10 cellular contexts compared by ENCODE assay signal in the genomic region with DNA sequence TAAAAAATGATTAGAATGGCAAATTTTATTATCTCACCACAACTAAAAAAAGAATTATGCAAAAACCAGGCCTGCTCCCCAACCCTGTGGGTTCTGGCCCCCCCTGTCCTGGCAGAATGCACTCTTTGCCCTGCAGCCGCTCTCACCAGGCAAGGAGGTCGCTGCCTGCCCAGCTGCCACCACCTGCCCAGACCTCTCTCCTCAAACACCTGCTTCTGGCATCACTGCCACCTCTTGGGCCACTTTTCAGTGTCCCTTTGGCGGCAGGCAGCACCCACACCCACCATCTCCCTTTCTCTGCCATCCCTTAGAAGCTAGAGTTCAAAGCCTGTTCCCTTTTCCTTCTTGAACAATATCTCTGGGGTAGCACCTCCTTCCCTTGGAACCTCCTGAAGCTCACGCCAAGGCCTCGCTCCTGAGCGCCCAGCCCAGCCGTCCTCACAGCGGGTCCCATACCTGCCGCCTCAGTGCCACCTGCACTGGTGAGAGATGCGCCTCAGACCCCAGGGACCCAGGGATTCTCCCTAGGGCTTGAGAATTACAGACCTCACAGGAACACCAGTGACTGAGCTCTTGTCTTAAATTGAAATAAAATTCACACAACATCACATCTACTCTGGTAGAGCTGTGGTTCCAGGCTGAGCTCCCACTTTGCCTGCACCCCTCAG. TPM values are rescaled to one million over a fixed set of nuclear protein-coding genes. Genes with fewer than 3 reads are reported as not detected.
DNase-seq lines count a peak whose midpoint lies in the region; ATAC-seq and TF ChIP-seq lines count a peak whose summit lies in the region.
"Had no signal": no experiment of that assay in that cellular context is flagged by ENCODE, and none has a peak within 500 bp of the region (broad histone marks: within the 10 kb centered on the region; RNA-seq: fewer than 3 reads in every experiment).

No MANE protein-coding gene starts in this region.

- H3K27me3 ChIP-seq in GM23248 (replicated peaks; ENCODE audit: insufficient read depth): no peaks in the 10 kb centered on the region
- no peaks in the 10 kb centered on the region for H3K27me3 ChIP-seq in naive thymus-derived CD4-positive, alpha-beta T cell (ENCODE audit: control insufficient read depth in 2 of 2, insufficient read depth in 2 of 2, low read length in 2 of 2)

- peaks cover 19% of the 10 kb centered on the region for H3K4me1 Mint-ChIP-seq in activated T-helper 17 cell treated with anti-CD3 and anti-CD28 coated beads, Interleukin-2, amount 50 U/mL, for 72 hours
- H3K4me1 Mint-ChIP-seq in naive thymus-derived CD4-positive, alpha-beta T cell: peaks cover 19 to 44% (median 36%) of the 10 kb centered on the region in 7 donors

- H3K4me3 Mint-ChIP-seq in activated T-helper 17 cell treated with anti-CD3 and anti-CD28 coated beads, Interleukin-2, amount 50 U/mL, for 72 hours: peak overlapping the region; percentile 45
- H3K4me3 Mint-ChIP-seq in naive thymus-derived CD4-positive, alpha-beta T cell: peak overlapping the region in 6 of 10 donors; percentile 39 to 69 (median 54)

- no peaks in the 10 kb centered on the region for H3K9me3 ChIP-seq in GM23248 (ENCODE audit: low read depth)
- no peaks in the 10 kb centered on the region for H3K9me3 ChIP-seq in naive thymus-derived CD4-positive, alpha-beta T cell (ENCODE audit: control insufficient read depth in 2 of 3, low read length in 3 of 3)

- H3K9me3 Mint-ChIP-seq in activated T-helper 17 cell treated with anti-CD3 and anti-CD28 coated beads, Interleukin-2, amount 50 U/mL, for 72 hours: no peaks in the 10 kb centered on the region
- H3K9me3 Mint-ChIP-seq in naive thymus-derived CD4-positive, alpha-beta T cell: peaks cover 0 to 3% (median 0%) of the 10 kb centered on the region in 11 donors

- H3K9ac ChIP-seq in GM23248: no peak overlapping the region

- no peaks in the 10 kb centered on the region for H3K4me1 ChIP-seq in GM23248 (ENCODE audit: insufficient read depth)
- peaks cover 0 to 16% of the 10 kb centered on the region in 2 donors for H3K4me1 ChIP-seq in naive thymus-derived CD4-positive, alpha-beta T cell (ENCODE audit: control insufficient read depth in 2 of 2, insufficient read depth in 2 of 2, low read length in 2 of 2)

- ATAC-seq in activated T-helper 17 cell treated with anti-CD3 and anti-CD28 coated beads, Interleukin-2, amount 50 U/mL, for 72 hours (replicated peaks): no peak
- no peak for ATAC-seq in naive thymus-derived CD4-positive, alpha-beta T cell
- no peak for ATAC-seq in GM18505 (IDR thresholded peaks at IDR 0.05; ENCODE audit: unreplicated experiment)

- H3K27ac Mint-ChIP-seq in activated T-helper 17 cell treated with anti-CD3 and anti-CD28 coated beads, Interleukin-2, amount 50 U/mL, for 72 hours: peak overlapping the region; percentile 90
- peak overlapping the region; percentile 88 to 96 (median 93) for H3K27ac Mint-ChIP-seq in naive thymus-derived CD4-positive, alpha-beta T cell

- peaks cover 39% of the 10 kb centered on the region for H3F3A ChIP-seq in GM23248 (ENCODE audit: insufficient read depth)

- intact Hi-C loops in naive thymus-derived CD4-positive, alpha-beta T cell (cut with micrococcal nuclease): loop anchor here in 1 of 2 donors (2.0 kb wide), 1 partner anchor 14 kb away; no protein-coding TSS in a partner anchor

- no peaks in the 10 kb centered on the region; the same call in 1 of the 2 replicates for H3K79me2 ChIP-seq in GM23248 (ENCODE audit: insufficient read depth)

- peaks cover 13% of the 10 kb centered on the region for H3K36me3 ChIP-seq in GM23248 (ENCODE audit: low read depth)
- H3K36me3 ChIP-seq in naive thymus-derived CD4-positive, alpha-beta T cell (ENCODE audit: control insufficient read depth in 2 of 3, insufficient read depth in 3 of 3, low read length in 3 of 3): peaks cover 0 to 84% (median 23%) of the 10 kb centered on the region in 3 experiments

- 92% methylated on average over 10 of the region's 10 CpGs for WGBS in GM23248 (ENCODE audit: low coverage in 1 of 2, low lambda C conversion rate in 2 of 2, missing lambda C conversion rate in 2 of 2), 2 experiments

- H3K4me2 ChIP-seq in GM23248 (ENCODE audit: unreplicated experiment): no peak overlapping the region

- TF ChIP-seq POLR2A in GM18505 (IDR thresholded peaks at IDR 0.05; ENCODE audit: borderline replicate concordance, extremely low read depth, insufficient read depth, insufficient read length): no peak

- H3K4me3 ChIP-seq in GM23248: no peak overlapping the region
- no peak overlapping the region for H3K4me3 ChIP-seq in naive thymus-derived CD4-positive, alpha-beta T cell (ENCODE audit: low read length)

- peak; percentile 57 for DNase-seq in GM10248 (ENCODE audit: extremely low spot score)
- DNase-seq in GM23248: no peak
- no peak for DNase-seq in naive thymus-derived CD4-positive, alpha-beta T cell
- DNase-seq in activated gamma-delta T cell treated with Interleukin-2 at 50 U/mL for 16 hours: no peak
- no peak for DNase-seq in NCI-H128 (lab: John Stamatoyannopoulos, UW; ENCODE audit: unreplicated experiment)
- no peak for DNase-seq in 8988T
- DNase-seq: amniotic stem cell, mesendoderm had no signal

- no peaks in the 10 kb centered on the region for H4K20me1 ChIP-seq in GM23248 (ENCODE audit: insufficient read depth)

- CTCF ChIA-PET in GM10248 (lab: Yijun Ruan, JAX): interaction anchor here (0.9 to 3.2 kb wide), 8 partner anchors 10 to 110 kb away, joined by 3 to 36 read pairs (median 3); no protein-coding TSS in a partner anchor
- CTCF ChIA-PET in naive thymus-derived CD4-positive, alpha-beta T cell (lab: Charles Lee): interaction anchor here (0.6 to 1.4 kb wide), 4 partner anchors 22 to 640 kb away, joined by 3 to 6 read pairs (median 4); no protein-coding TSS in a partner anchor

- H2AFZ ChIP-seq in GM23248: no peak overlapping the region

- H3K9me2 ChIP-seq in GM23248 (ENCODE audit: insufficient read depth): no peaks in the 10 kb centered on the region

- POLR2A ChIA-PET in GM10248 (lab: Yijun Ruan, JAX): interaction anchor here (1.3 kb wide), 1 partner anchor 22 kb away, joined by 4 read pairs; no protein-coding TSS in a partner anchor
- POLR2A ChIA-PET in naive thymus-derived CD4-positive, alpha-beta T cell (lab: Charles Lee): interaction anchor here (0.6 to 1.0 kb wide), 5 partner anchors 16 to 75 kb away, joined by 3 to 4 read pairs (median 3); no protein-coding TSS in a partner anchor

- peak overlapping the region; percentile 30 for H3K27ac ChIP-seq in GM23248
- peak overlapping the region; percentile 56 for H3K27ac ChIP-seq in naive thymus-derived CD4-positive, alpha-beta T cell (ENCODE audit: low read depth, low read length)

- peaks cover 59% of the 10 kb centered on the region for H3K36me3 Mint-ChIP-seq in activated T-helper 17 cell treated with anti-CD3 and anti-CD28 coated beads, Interleukin-2, amount 50 U/mL, for 72 hours (ENCODE audit: low read depth)
- H3K36me3 Mint-ChIP-seq in naive thymus-derived CD4-positive, alpha-beta T cell: peaks cover 3 to 50% (median 9%) of the 10 kb centered on the region in 5 donors

- H3K27me3 Mint-ChIP-seq in activated T-helper 17 cell treated with anti-CD3 and anti-CD28 coated beads, Interleukin-2, amount 50 U/mL, for 72 hours: no peaks in the 10 kb centered on the region
- H3K27me3 Mint-ChIP-seq in naive thymus-derived CD4-positive, alpha-beta T cell: no peaks in the 10 kb centered on the region

- in situ Hi-C loops in GM23248 (cut with MboI): no loop called here

- TF ChIP-seq CTCF in GM10248 (IDR thresholded peaks at IDR 0.05; ENCODE audit: control extremely low read depth, extremely low read depth, low read depth, missing control alignments): no peak

RNA-seq across cellular contexts. Expression of a gene that starts 44.6 kb away (rescaled TPM):
- total RNA-seq in GM23248 (2014; rRNA removed; shearing (Covaris generic)): 40.8 and 45.2 TPM in 2 replicates
- 47.6 and 48.2 TPM in 2 replicates for polyA plus RNA-seq in GM23248 (2016; fragmentation: Nextera tagmentation; extraction: Ambion mirVana)
- 10 to 100 TPM; 39.7 to 41.8 TPM for total RNA-seq in activated T-helper 17 cell treated with anti-CD3 and anti-CD28 coated beads, Interleukin-2, amount 50 U/mL, for 72 hours
- 100 to 1,000 TPM in 2 of 5 experiments, 10 to 100 TPM in 3; 75.2 to 114 (median 91.1) TPM for total RNA-seq in naive thymus-derived CD4-positive, alpha-beta T cell
- 10 to 100 TPM; 52.1 to 61.2 TPM for polyA plus RNA-seq in naive thymus-derived CD4-positive, alpha-beta T cell
